Comparison of ENCODE assay signal across 29 cellular contexts in the genomic region with DNA sequence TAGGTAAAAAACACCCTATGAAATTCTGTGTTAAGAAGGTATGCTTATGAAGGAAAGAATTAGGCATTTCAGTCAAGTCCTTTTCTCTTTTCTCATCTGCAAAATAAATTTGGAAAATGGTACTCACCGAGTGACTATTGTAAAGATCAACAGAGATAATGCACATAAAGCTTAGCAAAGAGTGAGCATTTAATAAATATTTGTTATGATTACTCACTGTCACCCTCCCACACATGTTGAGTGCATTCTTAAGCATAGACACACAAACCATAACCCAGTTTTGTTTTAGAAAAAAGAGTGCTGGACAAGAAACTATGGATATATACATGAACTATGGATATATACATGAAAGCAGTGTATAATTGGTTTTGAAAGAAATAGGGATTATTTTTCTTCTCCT. TPM values are rescaled to one million over a fixed set of nuclear protein-coding genes. Genes with fewer than 3 reads are reported as not detected.
"Had no signal": no experiment of that assay in that cellular context is flagged by ENCODE, and none has a peak within 500 bp of the region (broad histone marks: within the 10 kb centered on the region; RNA-seq: fewer than 3 reads in every experiment).

No MANE protein-coding gene starts in this region.

- H3K9ac ChIP-seq: parathyroid adenoma had no signal

- H3K36me3 ChIP-seq: brain microvascular endothelial cell, esophagus muscularis mucosa, sigmoid colon, stomach, thyroid gland, upper lobe of left lung, vagina had no signal

- H3K9me3 ChIP-seq: esophagus muscularis mucosa, psoas muscle, stomach, thyroid gland, upper lobe of left lung, vagina had no signal

- DNase-seq: activated CD4-positive, alpha-beta memory T cell treated with anti-CD3 and anti-CD28 coated beads for 36 hours; activated CD4-positive, alpha-beta T cell treated with anti-CD3 and anti-CD28 coated beads, Interleukin-2, amount 10 ng/mL, durations not matched to agents 24 days and 14 days; activated CD4-positive, CD25-positive, alpha-beta regulatory T cell treated with anti-CD3 and anti-CD28 coated beads, Interleukin-2, amount 50 U/mL, for 72 hours; activated CD8-positive, alpha-beta memory T cell treated with anti-CD3 and anti-CD28 coated beads, Interleukin-2, amount 50 U/mL, for 4 hours; activated effector memory CD4-positive, alpha-beta T cell treated with anti-CD3 and anti-CD28 coated beads, Interleukin-2, amount 50 U/mL, for 16 hours; activated naive CD4-positive, alpha-beta T cell treated with anti-CD3 and anti-CD28 coated beads for 36 hours; activated naive CD8-positive, alpha-beta T cell treated with anti-CD3 and anti-CD28 coated beads for 36 hours; activated T-cell treated with anti-CD3 and anti-CD28 coated beads, Interleukin-2, amount 50 U/mL, for 1 hour; amniotic stem cell; brain microvascular endothelial cell; caudate nucleus; head of caudate nucleus; hippocampal formation; naive B cell; nucleus accumbens; psoas muscle; sigmoid colon; stimulated activated CD4-positive, alpha-beta T cell treated with anti-CD3 and anti-CD28 coated beads, Interleukin-15, amount 100 ng/mL, for 24 hours; stimulated activated CD4-positive, alpha-beta T cell treated with anti-CD3 and anti-CD28 coated beads, Interleukin-2, amount 100 ng/mL, for 24 hours; stimulated activated naive B cell treated with anti-CD40 and anti-IgM and Interleukin-4, amounts not matched to agents 10 μg/mL and 1 μg/mL and 100 μg/mL, for 72 hours; stomach; T-helper 17 cell; thyroid gland; upper lobe of left lung had no signal

- H3K4me1 ChIP-seq: esophagus muscularis mucosa, psoas muscle, sigmoid colon, stomach, thyroid gland, upper lobe of left lung, vagina had no signal

- H3K27me3 ChIP-seq: brain microvascular endothelial cell, esophagus muscularis mucosa, sigmoid colon, stomach, thyroid gland, upper lobe of left lung, vagina had no signal

- H3K79me2 ChIP-seq: parathyroid adenoma had no signal

- H3K27ac ChIP-seq: brain microvascular endothelial cell, esophagus muscularis mucosa, parathyroid adenoma, psoas muscle, sigmoid colon, stomach, thyroid gland, upper lobe of left lung, vagina had no signal

- H3K4me3 ChIP-seq: esophagus muscularis mucosa, psoas muscle, sigmoid colon, stomach, thyroid gland, upper lobe of left lung, vagina had no signal

RNA-seq across cellular contexts. Expression of gene PRLR, which starts 54.7 kb away (rescaled TPM):
- total RNA-seq: activated CD4-positive, alpha-beta memory T cell treated with anti-CD3 and anti-CD28 coated beads for 36 hours; activated CD4-positive, alpha-beta T cell treated with anti-CD3 and anti-CD28 coated beads, Interleukin-2, amount 10 ng/mL, durations not matched to agents 24 days and 14 days; activated CD8-positive, alpha-beta memory T cell treated with anti-CD3 and anti-CD28 coated beads for 36 hours; activated naive CD4-positive, alpha-beta T cell treated with anti-CD3 and anti-CD28 coated beads for 36 hours; activated naive CD8-positive, alpha-beta T cell treated with anti-CD3 and anti-CD28 coated beads for 36 hours; activated T-helper 1 cell treated with anti-CD3 and anti-CD28 coated beads, Interleukin-12 subunit alpha, Interleukin-12 subunit beta, Interleukin-2, Interleukin-4 antibody, amounts not matched to agents 30 ng/mL and 10 ng/mL and 1 ng/mL, durations not matched to agents 14 hours and 24 hours and 36 hours; T-helper 17 cell had no signal
